In genomic region chr14:75612157-75612556, GRCh38 we compare ENCODE assay signal across 22 cellular contexts.
"Had no signal": no experiment of that assay in that cellular context is flagged by ENCODE, and none has a peak within 500 bp of the region (broad histone marks: within the 10 kb centered on the region; RNA-seq: fewer than 3 reads in every experiment).

No MANE protein-coding gene starts in this region.

- H3K4me1 ChIP-seq: SJSA1 had no signal

- H3K36me3 ChIP-seq: SJSA1 had no signal

- H3K4me3 ChIP-seq: SJSA1, SK-N-MC had no signal

- DNase-seq: KBM-7, MV-4-11, NCI-H1048, NCI-H1105, NCI-H1417, NCI-H1436 treated with DMSO at 0.1 percent for 48 hours, NCI-H1694, NCI-H187 treated with DMSO at 0.1 percent for 48 hours, NCI-H2029 treated with DMSO at 0.1 percent for 48 hours, NCI-H2107, NCI-H226, NCI-H446, NCI-H510A, NCI-H524 treated with DMSO at 0.1 percent for 48 hours, NCI-H69, NCI-H774, Right ventricle myocardium superior, RPMI8226, SIG-M5 had no signal

- H3K9me3 ChIP-seq: SJSA1 had no signal

- H3K27ac ChIP-seq: HL-60, SJSA1, SK-N-MC had no signal
